ENCODE assay signal across 8 cellular contexts in the genomic region with DNA sequence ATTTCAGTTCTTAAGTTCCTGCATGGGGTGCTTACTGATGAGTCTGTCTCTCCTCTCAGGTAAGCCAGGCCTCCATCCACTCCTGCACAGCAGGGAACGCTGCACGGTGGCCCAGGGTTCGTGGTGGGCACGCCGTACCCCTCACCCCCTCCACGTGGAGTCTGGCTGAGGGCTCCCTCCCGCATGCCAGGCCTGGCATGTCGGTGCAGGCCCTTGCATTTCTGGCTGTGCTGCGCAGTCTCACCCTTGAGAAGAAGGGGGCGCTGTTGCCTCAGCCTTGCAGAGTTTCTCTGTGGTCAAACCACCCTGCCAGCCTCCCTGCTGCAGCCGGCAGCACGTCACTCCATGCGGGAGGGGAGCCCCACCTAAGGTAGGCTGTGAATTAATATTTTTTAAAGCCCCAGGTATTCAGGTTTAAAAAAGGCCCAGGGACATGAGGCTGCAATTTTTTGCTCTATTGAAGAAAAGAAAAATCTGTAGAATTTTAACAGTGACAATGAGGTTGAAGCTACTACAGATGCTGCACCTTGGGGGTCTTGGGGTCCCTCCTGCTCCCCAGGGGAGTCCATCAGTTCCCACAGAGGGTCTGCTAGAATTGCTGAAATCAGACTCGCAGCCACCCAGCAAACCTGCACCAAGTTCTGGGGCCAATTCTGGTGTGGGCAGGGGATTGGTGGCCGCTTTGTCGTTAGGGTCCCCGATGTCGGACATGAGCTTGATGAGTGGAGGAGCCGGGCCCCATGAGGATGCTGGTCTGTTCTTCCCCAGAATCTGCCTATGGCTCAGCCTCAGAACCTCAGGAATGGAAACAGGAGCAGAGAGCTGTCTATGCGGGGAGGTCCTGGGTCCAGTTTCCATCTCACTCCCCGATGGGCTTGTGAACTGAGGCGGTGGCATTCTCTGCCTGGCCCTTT. TPM values are rescaled to one million over a fixed set of nuclear protein-coding genes. Genes with fewer than 3 reads are reported as not detected.
DNase-seq lines count a peak whose midpoint lies in the region; ATAC-seq, FAIRE-seq and TF ChIP-seq lines count a peak whose summit lies in the region.

No MANE protein-coding gene starts in this region.

- TF ChIP-seq RAD21 in GM12878 (IDR thresholded peaks at IDR 0.05; ENCODE audit: insufficient read depth, low read depth, low read length): peak; percentile 72

- no TSS peak for BruUV-seq in GM12878 (replicated peaks; lab: Mats Ljungman, UMichigan)

- in situ Hi-C loops in GM12878 (cut with MboI): loop anchor here (5.0 kb wide), 1 partner anchor 986 kb away; no protein-coding TSS in a partner anchor

- TF ChIP-seq CTCF in GM12878 (IDR thresholded peaks at IDR 0.05 in 2 of 3, conservative IDR thresholded peaks at IDR 0.05 in 1 of 3; ENCODE audit: control insufficient read depth in 2 of 3, extremely low read depth in 1 of 3, insufficient read depth in 1 of 3, low read depth in 3 of 3, low read length in 3 of 3): peak; percentile 65 to 88 (median 84)

- TF ChIP-seq EP300 in GM12878 (IDR thresholded peaks at IDR 0.05; ENCODE audit: borderline replicate concordance in 1 of 2, control insufficient read depth in 1 of 2, low read depth in 2 of 2, low read length in 2 of 2): no peak

- 36% methylated on average over 22 of the region's 22 CpGs for WGBS in GM12878 (ENCODE audit: insufficient coverage, insufficient replicate concordance, low lambda C conversion rate, missing lambda C conversion rate)
- 19 to 40% (median 24%) methylated on average over 22 of the region's 22 CpGs for WGBS in small intestine, 3 donors

- no peaks in the 10 kb centered on the region for H3K4me1 ChIP-seq in GM12878 (ENCODE audit: control insufficient read depth, insufficient read depth, low read length)
- H3K4me1 ChIP-seq in small intestine (ENCODE audit: control insufficient read depth in 2 of 2, insufficient read depth in 1 of 2, low read depth in 1 of 2, low read length in 1 of 2): no peaks in the 10 kb centered on the region

- ATAC-seq in GM18502 (IDR thresholded peaks at IDR 0.05; ENCODE audit: poor library complexity, unreplicated experiment): peak; percentile 82
- ATAC-seq in HG02938 (IDR thresholded peaks at IDR 0.05; ENCODE audit: unreplicated experiment): peak; percentile 84
- ATAC-seq in GM12878: peak; percentile 95

- no peak overlapping the region for H3K4me2 ChIP-seq in GM12878 (ENCODE audit: control insufficient read depth, insufficient read depth)

- RAD21 ChIA-PET in GM12878 (lab: Charles Lee; ENCODE audit: unreplicated experiment): interaction anchor here (0.6 to 1.0 kb wide), 3 partner anchors 74 to 1052 kb away, joined by 3 to 4 read pairs (median 3); a partner anchor contains a TSS

- H3K79me2 ChIP-seq in GM12878 (ENCODE audit: control insufficient read depth, insufficient read depth, low read length): no peaks in the 10 kb centered on the region

- H3K27ac ChIP-seq in GM12878 (ENCODE audit: control insufficient read depth, insufficient read depth) (no peak overlapping the region), small intestine (ENCODE audit: low read depth in 1 of 2, low read length in 1 of 2) (peak overlapping the region in 1 of 2 donors; percentile 49)

- H3K9me3 ChIP-seq in GM12878 (replicated peaks; ENCODE audit: control insufficient read depth, insufficient read depth, low read length): no peaks in the 10 kb centered on the region
- H3K9me3 ChIP-seq in small intestine (ENCODE audit: control insufficient read depth, low read depth): no peaks in the 10 kb centered on the region

- FAIRE-seq in GM12878 (lab: Jason Lieb, UNC) (no peak), small intestine (lab: Jason Lieb, UNC) (no peak)

- H3K36me3 ChIP-seq in GM12878 (ENCODE audit: control insufficient read depth in 2 of 2, insufficient read depth in 2 of 2, low read length in 1 of 2) (no peaks in the 10 kb centered on the region), small intestine (ENCODE audit: control insufficient read depth in 2 of 2, insufficient read depth in 2 of 2, low read length in 2 of 2) (no peaks in the 10 kb centered on the region)

- CTCF ChIA-PET in GM12878 (lab: Yijun Ruan, JAX): interaction anchor here (0.6 to 1.8 kb wide), 12 partner anchors 10 to 986 kb away, joined by 3 to 6 read pairs (median 3); no protein-coding TSS in a partner anchor

- H3K27me3 ChIP-seq in GM12878 (replicated peaks in 1 of 2; ENCODE audit: control insufficient read depth in 2 of 2, insufficient read depth in 2 of 2, low read length in 1 of 2): no peaks in the 10 kb centered on the region
- H3K27me3 ChIP-seq in small intestine (ENCODE audit: control insufficient read depth in 2 of 2, insufficient read depth in 2 of 2, low read length in 2 of 2): no peaks in the 10 kb centered on the region

- DNase-seq in A172 (ENCODE audit: low spot score): peak; percentile 87
- peak; percentile 24 for DNase-seq in NCI-H146 treated with DMSO at 0.1 percent for 48 hours (lab: John Stamatoyannopoulos, UW; ENCODE audit: unreplicated experiment)
- DNase-seq in T-helper 22 cell (ENCODE audit: low read depth): peak; percentile 24
- DNase-seq in GM12878 (ENCODE audit: low read depth, low spot score): peak; percentile 31
- peak; percentile 72 for DNase-seq in iPS DF 4.7 (ENCODE audit: extremely low read depth, low spot score)
- DNase-seq in small intestine: peak; percentile 81

- H3K4me3 ChIP-seq in GM12878 (no peak overlapping the region), small intestine (ENCODE audit: low read depth in 1 of 2, low read length in 2 of 2) (peak overlapping the region in 1 of 2 donors; percentile 43)

- SMC1A ChIA-PET in GM12878 (lab: Charles Lee; ENCODE audit: uncharacterized antibody, unreplicated experiment): interaction anchor here (0.6 to 1.4 kb wide), 2 partner anchors 37 to 80 kb away, joined by 3 to 4 read pairs; no protein-coding TSS in a partner anchor

- H4K20me1 ChIP-seq in GM12878 (ENCODE audit: control insufficient read depth, insufficient read depth): no peaks in the 10 kb centered on the region

- no peak for TF ChIP-seq POLR2A in GM12878 (IDR thresholded peaks at IDR 0.05; ENCODE audit: low read depth, low read length)

- intact Hi-C loops in GM12878 (cut with micrococcal nuclease; ENCODE audit: unreplicated experiment): loop anchor here (5.0 to 10.0 kb wide), 3 partner anchors 71 to 1051 kb away; no protein-coding TSS in a partner anchor

- H2AFZ ChIP-seq in GM12878 (ENCODE audit: control insufficient read depth, low read depth, low read length): no peak overlapping the region; the same call in 1 of the 2 replicates

- POLR2A ChIA-PET in GM12878 (lab: Charles Lee): no interaction called here

- no peak overlapping the region for H3K9ac ChIP-seq in GM12878 (ENCODE audit: control insufficient read depth, insufficient read depth, low read length)

TF ChIP-seq in GM12878, 131 proteins besides CTCF, POLR2A, EP300 and RAD21 (continues in another document):
- TF ChIP-seq FOXK2 (IDR thresholded peaks at IDR 0.05) (no peak), EZH2 (IDR thresholded peaks at IDR 0.05; ENCODE audit: borderline replicate concordance, control insufficient read depth, low read depth, low read length) (no peak), MEF2A (IDR thresholded peaks at IDR 0.05; ENCODE audit: insufficient read depth, low read depth, low read length) (no peak), STAT1 (conservative IDR thresholded peaks at IDR 0.05) (no peak), RUNX3 (IDR thresholded peaks at IDR 0.05; ENCODE audit: low read length) (peak; percentile 77), SUZ12 (IDR thresholded peaks at IDR 0.05; ENCODE audit: unreplicated experiment) (no peak)
- TF ChIP-seq, protein P1, sequence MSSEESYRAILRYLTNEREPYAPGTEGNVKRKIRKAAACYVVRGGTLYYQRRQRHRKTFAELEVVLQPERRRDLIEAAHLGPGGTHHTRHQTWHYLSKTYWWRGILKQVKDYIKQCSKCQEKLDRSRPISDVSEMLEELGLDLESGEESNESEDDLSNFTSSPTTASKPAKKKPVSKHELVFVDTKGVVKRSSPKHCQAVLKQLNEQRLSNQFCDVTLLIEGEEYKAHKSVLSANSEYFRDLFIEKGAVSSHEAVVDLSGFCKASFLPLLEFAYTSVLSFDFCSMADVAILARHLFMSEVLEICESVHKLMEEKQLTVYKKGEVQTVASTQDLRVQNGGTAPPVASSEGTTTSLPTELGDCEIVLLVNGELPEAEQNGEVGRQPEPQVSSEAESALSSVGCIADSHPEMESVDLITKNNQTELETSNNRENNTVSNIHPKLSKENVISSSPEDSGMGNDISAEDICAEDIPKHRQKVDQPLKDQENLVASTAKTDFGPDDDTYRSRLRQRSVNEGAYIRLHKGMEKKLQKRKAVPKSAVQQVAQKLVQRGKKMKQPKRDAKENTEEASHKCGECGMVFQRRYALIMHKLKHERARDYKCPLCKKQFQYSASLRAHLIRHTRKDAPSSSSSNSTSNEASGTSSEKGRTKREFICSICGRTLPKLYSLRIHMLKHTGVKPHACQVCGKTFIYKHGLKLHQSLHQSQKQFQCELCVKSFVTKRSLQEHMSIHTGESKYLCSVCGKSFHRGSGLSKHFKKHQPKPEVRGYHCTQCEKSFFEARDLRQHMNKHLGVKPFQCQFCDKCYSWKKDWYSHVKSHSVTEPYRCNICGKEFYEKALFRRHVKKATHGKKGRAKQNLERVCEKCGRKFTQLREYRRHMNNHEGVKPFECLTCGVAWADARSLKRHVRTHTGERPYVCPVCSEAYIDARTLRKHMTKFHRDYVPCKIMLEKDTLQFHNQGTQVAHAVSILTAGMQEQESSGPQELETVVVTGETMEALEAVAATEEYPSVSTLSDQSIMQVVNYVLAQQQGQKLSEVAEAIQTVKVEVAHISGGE (CRISPR knock-in tag; IDR thresholded peaks at IDR 0.05): no peak

RNA-seq across cellular contexts. Expression of a gene that starts 52.6 kb away (rescaled TPM):
- 7.6 and 7.8 TPM in 2 replicates for total RNA-seq in A172 (2014; rRNA removed; shearing (Covaris generic))
- total RNA-seq in GM12878 (2013; cell fraction: nucleolus; rRNA removed): 184 and 188 TPM in 2 replicates
- total RNA-seq in GM12878 (2014; rRNA removed) (15.4 and 18.3 TPM in 2 replicates), GM12878 (2014; rRNA removed; fragmentation: Illumina TruSeq; extraction: Trizol) (14.4 and 18.4 TPM in 2 replicates), GM12878 (2021) (26.1 and 30.6 TPM in 2 replicates)
- polyA plus RNA-seq in GM12878 (2011; ENCODE audit: low read depth): 13.0 TPM
- polyA plus RNA-seq in GM12878 (2011; rRNA removed) (8.7 and 10.5 TPM in 2 replicates), GM12878 (2014; fragmentation: Illumina TruSeq; extraction: Trizol) (18.4 and 27.5 TPM in 2 replicates), GM12878 (2014; fragmentation: Nextera tagmentation; extraction: Ambion mirVana) (1 to 10 TPM; 1.4 to 2.8 TPM), GM12878 (2014; rRNA removed) (25.8 and 28.7 TPM in 2 replicates), GM12878 (2016; fragmentation: Nextera tagmentation; extraction: Ambion mirVana) (1 to 10 TPM; 2.5 to 3.4 TPM), small intestine (10 to 100 TPM in 2 of 3 donors, 1 to 10 TPM in 1; 8.6 to 12.3 (median 10.0) TPM)
- 7.8 and 8.6 TPM in 2 replicates for polyA plus RNA-seq in GM12878 (2011; cell fraction: cytosol; rRNA removed)
- polyA plus RNA-seq in GM12878 (2011; cell fraction: nucleus; rRNA removed): 101 and 119 TPM in 2 replicates
- 23.9 and 25.8 TPM in 2 replicates for polyA plus RNA-seq in GM12878 (2012)
- 20.3 and 25.2 TPM in 2 replicates for polyA minus RNA-seq in GM12878 (2011; rRNA and poly(A)+ RNA removed)
- polyA minus RNA-seq in GM12878 (2011; cell fraction: cytosol; rRNA and poly(A)+ RNA removed): 11.1 and 12.5 TPM in 2 replicates
- 49.2 and 70.5 TPM in 2 replicates for polyA minus RNA-seq in GM12878 (2011; cell fraction: nucleus; rRNA and poly(A)+ RNA removed)

Comparison
In these comparisons a context has a peak if more than half of its experiments do, and no peak if none do; other contexts are left out.
1. DNase-seq: peak in every context shown above with its lines; median percentile 87 in A172; 81 in small intestine; 72 in iPS DF 4.7; 31 in GM12878; 24 in NCI-H146 treated with DMSO at 0.1 percent for 48 hours; 24 in T-helper 22 cell.